Comparison of ENCODE assay signal across 9 cellular contexts in the genomic region with DNA sequence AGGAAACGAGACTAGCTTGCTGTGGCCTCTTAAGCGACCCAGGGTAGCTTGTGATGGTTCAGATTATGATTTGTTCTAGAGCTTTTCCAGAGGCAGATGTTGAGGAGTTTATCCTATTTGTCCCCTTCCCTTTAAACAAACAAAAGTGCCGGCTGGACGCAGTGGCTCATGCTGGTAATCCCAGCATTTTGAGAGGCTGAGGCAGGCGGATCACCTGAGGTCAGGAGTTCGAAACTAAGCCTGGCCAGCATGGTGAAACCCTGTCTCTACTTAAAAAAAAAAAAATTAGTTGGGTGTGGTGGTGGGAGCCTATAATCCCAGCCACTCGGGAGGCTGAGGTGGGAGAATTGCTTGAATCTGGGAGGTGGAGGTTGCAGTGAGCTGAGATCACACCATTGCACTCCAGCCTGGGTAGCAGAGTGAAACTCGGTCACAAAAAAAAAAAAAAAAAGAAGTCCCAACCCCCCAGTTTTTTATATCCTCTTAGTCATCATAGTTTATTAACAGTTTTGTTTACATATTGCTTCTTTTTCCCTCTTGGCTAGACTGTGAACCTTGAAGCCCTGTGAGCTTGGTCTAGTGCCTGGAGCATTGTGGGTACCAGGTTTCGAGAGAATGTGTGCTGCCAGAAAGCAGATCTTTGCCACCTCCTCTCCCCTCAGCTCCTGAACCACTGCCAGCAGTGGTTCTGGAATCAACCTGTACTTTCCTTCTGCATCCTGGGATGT. TPM values are rescaled to one million over a fixed set of nuclear protein-coding genes. Genes with fewer than 3 reads are reported as not detected.
DNase-seq lines count a peak whose midpoint lies in the region; ATAC-seq, FAIRE-seq and TF ChIP-seq lines count a peak whose summit lies in the region.
"Had no signal": no experiment of that assay in that cellular context is flagged by ENCODE, and none has a peak within 500 bp of the region (broad histone marks: within the 10 kb centered on the region; RNA-seq: fewer than 3 reads in every experiment).

No MANE protein-coding gene starts in this region.

- peaks cover 83 to 87% (median 85%) of the 10 kb centered on the region in 3 donors for H3K4me1 Mint-ChIP-seq in T-cell

- H3K9me3 ChIP-seq in skeletal muscle tissue (ENCODE audit: control insufficient read depth in 3 of 3, low read length in 3 of 3), result no peaks in the 10 kb centered on the region

- no peaks in the 10 kb centered on the region for H3K36me3 ChIP-seq in skeletal muscle tissue (ENCODE audit: control insufficient read depth in 3 of 3, insufficient read depth in 3 of 3, low read length in 3 of 3)

- H3K36me3 Mint-ChIP-seq in T-cell, result peaks cover 8% of the 10 kb centered on the region

- H3K27ac Mint-ChIP-seq in T-cell, result peak overlapping the region; percentile 86 to 98

- peak overlapping the region; percentile 22 to 71 (median 22) for H3K4me3 Mint-ChIP-seq in T-cell

- H3K4me3 ChIP-seq in fibroblast of villous mesenchyme (ENCODE audit: low read depth, low read length) (no peak overlapping the region), skeletal muscle tissue (ENCODE audit: low read length in 3 of 3) (no peak overlapping the region)
- H3K4me3 ChIP-seq: SK-N-MC had no signal

- H3K27me3 Mint-ChIP-seq in T-cell, result no peaks in the 10 kb centered on the region

- no peak for TF ChIP-seq POLR2A in H54 (IDR thresholded peaks at IDR 0.05; ENCODE audit: low read depth, low read length)

- no peaks in the 10 kb centered on the region for H3K9me3 Mint-ChIP-seq in T-cell

- FAIRE-seq in H54 (lab: Jason Lieb, UNC), result no peak

- peak overlapping the region in 2 of 3 donors; percentile 7 to 22 for H3K9ac ChIP-seq in skeletal muscle tissue (ENCODE audit: low read depth in 1 of 3, low read length in 3 of 3)

- H3K4me1 ChIP-seq in skeletal muscle tissue (ENCODE audit: control insufficient read depth in 3 of 3, insufficient read depth in 3 of 3, low read length in 3 of 3), result peaks cover 53 to 70% (median 69%) of the 10 kb centered on the region in 3 donors

- no peaks in the 10 kb centered on the region for H3K27me3 ChIP-seq in skeletal muscle tissue (ENCODE audit: control insufficient read depth in 3 of 3, insufficient read depth in 3 of 3, low read length in 3 of 3)

- CTCF ChIA-PET in T-cell (lab: Charles Lee), result interaction anchor here (0.6 to 2.1 kb wide), 14 partner anchors 9 to 243 kb away, joined by 3 to 12 read pairs (median 4); a partner anchor contains a TSS

- peak; percentile 93 for DNase-seq in H4 (ENCODE audit: low spot score)
- DNase-seq in T-cell, result peak in 10 of 34 experiments; percentile 14 to 39 (median 28)
- DNase-seq in fibroblast of villous mesenchyme (ENCODE audit: low read depth), result peak; percentile 87
- DNase-seq in H54 (ENCODE audit: insufficient read length, low spot score), result no peak
- no peak for DNase-seq in caudate nucleus (lab: John Stamatoyannopoulos, UW)
- no peak for DNase-seq in stimulated activated CD8-positive, alpha-beta memory T cell treated with anti-CD3 and anti-CD28 coated beads, Interleukin-4, amount 100 ng/mL, for 48 hours
- no peak for DNase-seq in inferior parietal cortex (ENCODE audit: extremely low spot score)

- TF ChIP-seq CTCF in fibroblast of villous mesenchyme (IDR thresholded peaks at IDR 0.05; ENCODE audit: insufficient read depth, low read depth, low read length), result no peak

- POLR2A ChIA-PET in T-cell (lab: Charles Lee), result interaction anchor here (0.7 to 1.6 kb wide), 7 partner anchors 9 to 669 kb away, joined by 3 to 13 read pairs (median 5); no protein-coding TSS in a partner anchor

- peak in 3 of 4 experiments; percentile 29 to 35 (median 31) for ATAC-seq in T-cell (replicated peaks in 1 of 4)

- H3K27ac ChIP-seq in skeletal muscle tissue (ENCODE audit: low read depth, low read length), result peak overlapping the region; percentile 74
- no peak overlapping the region for H3K27ac ChIP-seq in caudate nucleus (ENCODE audit: low read depth, low read length)
- H3K27ac ChIP-seq: SK-N-MC had no signal

RNA-seq across cellular contexts. Expression of a gene that starts 29.8 kb away (rescaled TPM):
- 11.8 and 12.7 TPM in 2 replicates for total RNA-seq in H4 (2014; rRNA removed; shearing (Covaris generic))
- total RNA-seq in T-cell (100 to 1,000 TPM in 1 of 5 donors, 10 to 100 TPM in 4; 64.3 to 117 (median 78.4) TPM), fibroblast of villous mesenchyme (45.3 and 46.4 TPM in 2 replicates), skeletal muscle tissue (26.6 TPM)

RNA-seq across cellular contexts. Expression of a gene that starts 56.1 kb away (rescaled TPM):
- not detected in 2 replicates for total RNA-seq in H4 (2014; rRNA removed; shearing (Covaris generic))
- total RNA-seq in T-cell (not detected), fibroblast of villous mesenchyme (0.97 and 1.7 TPM in 2 replicates), skeletal muscle tissue (not detected)

RNA-seq across cellular contexts. Expression of a gene that starts 57.8 kb away (rescaled TPM):
- not detected in 2 replicates for total RNA-seq in H4 (2014; rRNA removed; shearing (Covaris generic))
- total RNA-seq in T-cell (1 to 10 TPM in 1 of 5 donors, under 1 TPM in 2, not detected in 2; 0.19 to 1.1 (median 0.26) TPM), fibroblast of villous mesenchyme (under 0.01 TPM in 1 of 2 replicates, not detected in the other), skeletal muscle tissue (1.6 TPM)

Comparison
In these comparisons a context has a peak if more than half of its experiments do, and no peak if none do; other contexts are left out.
1. DNase-seq: peak in H4 (single experiment) and fibroblast of villous mesenchyme (single experiment); none in H54 (single experiment), caudate nucleus (0 of 61), stimulated activated CD8-positive, alpha-beta memory T cell treated with anti-CD3 and anti-CD28 coated beads, Interleukin-4, amount 100 ng/mL, for 48 hours (single experiment) and inferior parietal cortex (single experiment).